Comparison of ENCODE assay signal across 1 cellular context in the genomic region with DNA sequence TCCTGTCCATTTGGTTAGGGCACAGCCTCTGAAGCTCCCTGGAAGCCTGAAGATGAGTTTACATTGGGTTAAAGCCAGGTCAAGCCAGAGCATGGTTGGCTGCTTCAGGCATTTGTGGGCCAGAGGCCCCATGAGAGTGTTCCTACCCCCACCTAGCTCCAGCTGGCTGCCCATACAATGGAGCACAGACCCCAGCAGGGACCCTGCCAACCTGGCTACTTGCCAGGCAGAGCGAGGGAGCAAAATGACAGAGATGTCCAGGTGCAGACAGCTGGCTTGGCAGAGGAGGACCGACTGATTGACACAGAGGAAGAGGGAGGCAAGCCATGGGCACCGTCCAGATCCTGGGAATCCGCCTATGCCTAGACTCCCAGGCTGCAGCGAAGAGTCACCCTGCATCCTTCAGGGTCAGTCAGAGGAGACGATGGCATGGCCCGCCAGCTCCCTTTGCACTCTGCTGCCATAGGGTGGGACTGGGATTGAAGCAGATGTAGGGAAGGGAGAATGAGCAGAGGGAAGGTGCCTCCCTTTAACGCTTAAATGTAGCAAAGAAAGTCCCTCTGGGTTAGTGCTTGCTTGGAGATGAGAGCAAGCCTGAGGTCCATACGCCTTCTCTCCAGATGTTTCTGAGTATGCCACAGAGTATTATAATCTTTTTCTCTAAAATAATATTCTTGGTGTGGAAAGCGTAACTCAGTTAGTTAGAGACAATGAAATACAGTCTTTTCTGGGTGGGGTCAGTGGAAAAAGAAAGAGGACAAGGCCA.
TF ChIP-seq lines count a peak whose summit lies in the region.

No MANE protein-coding gene starts in this region.

TF ChIP-seq in H1, 55 proteins besides CTCF, POLR2A, EP300 and RAD21:
- TF ChIP-seq CBX8 (IDR thresholded peaks at IDR 0.05; ENCODE audit: borderline replicate concordance, low read depth, low read length) (no peak), SP4 (IDR thresholded peaks at IDR 0.05; ENCODE audit: low read length) (no peak), SP1 (IDR thresholded peaks at IDR 0.05; ENCODE audit: low read depth, low read length) (no peak), RNF2 (IDR thresholded peaks at IDR 0.05; ENCODE audit: borderline replicate concordance, low read depth, low read length, missing control alignments, poor library complexity, severe bottlenecking) (no peak), SUZ12 (IDR thresholded peaks at IDR 0.05; ENCODE audit: low read length) (no peak), BCL11A (IDR thresholded peaks at IDR 0.05; ENCODE audit: low read depth in 2 of 2, low read length in 2 of 2) (no peak), NRF1 (IDR thresholded peaks at IDR 0.05; ENCODE audit: low read depth, low read length) (no peak), MAFK (IDR thresholded peaks at IDR 0.05; ENCODE audit: low read depth, low read length) (no peak)
